12 cellular contexts compared by ENCODE assay signal in the genomic region with DNA sequence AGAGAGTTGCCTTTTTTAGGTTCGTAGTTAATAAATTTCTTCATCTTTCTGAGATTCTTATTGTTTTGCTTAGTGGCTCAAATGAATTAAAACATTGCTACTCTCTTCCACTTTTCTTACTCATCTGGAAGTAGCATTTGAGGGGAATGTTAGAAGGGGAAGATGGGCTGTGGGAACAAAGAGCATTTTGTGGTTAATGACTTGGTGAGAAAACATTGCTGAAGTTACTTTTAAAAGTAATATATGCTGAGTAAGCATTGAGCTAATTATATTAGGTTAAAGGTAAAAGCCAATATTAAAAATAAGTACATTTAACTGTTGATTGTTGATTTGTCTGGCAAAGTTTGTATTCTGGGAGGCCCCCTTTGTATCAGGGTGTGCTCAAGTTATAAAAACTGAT. TPM values are rescaled to one million over a fixed set of nuclear protein-coding genes. Genes with fewer than 3 reads are reported as not detected.
DNase-seq lines count a peak whose midpoint lies in the region; ATAC-seq and TF ChIP-seq lines count a peak whose summit lies in the region.
"Had no signal": no experiment of that assay in that cellular context is flagged by ENCODE, and none has a peak within 500 bp of the region (broad histone marks: within the 10 kb centered on the region; RNA-seq: fewer than 3 reads in every experiment).

No MANE protein-coding gene starts in this region.

- peaks cover 56% of the 10 kb centered on the region for H3K36me3 Mint-ChIP-seq in HFFc6 (ENCODE audit: low read depth)
- peaks cover 19% of the 10 kb centered on the region for H3K36me3 Mint-ChIP-seq in activated naive CD8-positive, alpha-beta T cell treated with anti-CD3 and anti-CD28 coated beads, Interleukin-2, amount 10 ng/mL, durations not matched to agents 7 days and 5 days

- H3K27ac ChIP-seq in BLaER1 treated with 17β-estradiol and CSF1 and Interleukin-3, amounts not matched to agents 10 nM and 100 nM: 0 out of 22 replicates have a peak overlapping the region, but pooled peaks of 1 of the 11 experiments have one; percentile 31
- no peak overlapping the region for H3K27ac ChIP-seq in left lung

- peak overlapping the region; percentile 22 for H3K27ac Mint-ChIP-seq in HFFc6
- no peak overlapping the region for H3K27ac Mint-ChIP-seq in activated naive CD8-positive, alpha-beta T cell treated with anti-CD3 and anti-CD28 coated beads, Interleukin-2, amount 10 ng/mL, durations not matched to agents 7 days and 5 days

- H3K27me3 ChIP-seq in BLaER1 treated with 17β-estradiol and CSF1 and Interleukin-3, amounts not matched to agents 10 nM and 100 nM: no peaks in the 10 kb centered on the region
- H3K27me3 ChIP-seq in left lung: no peaks in the 10 kb centered on the region
- H3K27me3 ChIP-seq: testis had no signal

- H3K36me3 ChIP-seq in BLaER1 treated with 17β-estradiol and CSF1 and Interleukin-3, amounts not matched to agents 10 nM and 100 nM: peaks cover 39 to 56% (median 44%) of the 10 kb centered on the region in 11 experiments
- peaks cover 0 to 34% of the 10 kb centered on the region in 2 donors for H3K36me3 ChIP-seq in left lung

- H3K9me3 Mint-ChIP-seq in HFFc6: no peaks in the 10 kb centered on the region
- H3K9me3 Mint-ChIP-seq in activated naive CD8-positive, alpha-beta T cell treated with anti-CD3 and anti-CD28 coated beads, Interleukin-2, amount 10 ng/mL, durations not matched to agents 7 days and 5 days: no peaks in the 10 kb centered on the region

- intact Hi-C loops in left lung (cut with DNase I): no loop called here

- TF ChIP-seq CTCF in HFFc6 (IDR thresholded peaks at IDR 0.05) (no peak), left lung (IDR thresholded peaks at IDR 0.05) (no peak)

- peaks cover 78% of the 10 kb centered on the region for H3K4me1 Mint-ChIP-seq in HFFc6 (ENCODE audit: low read depth)
- peaks cover 39% of the 10 kb centered on the region for H3K4me1 Mint-ChIP-seq in activated naive CD8-positive, alpha-beta T cell treated with anti-CD3 and anti-CD28 coated beads, Interleukin-2, amount 10 ng/mL, durations not matched to agents 7 days and 5 days

- peaks cover 98 to 99% (median 98%) of the 10 kb centered on the region in 11 experiments for H4K20me1 ChIP-seq in BLaER1 treated with 17β-estradiol and CSF1 and Interleukin-3, amounts not matched to agents 10 nM and 100 nM

- H3K4me1 ChIP-seq in BLaER1 treated with 17β-estradiol and CSF1 and Interleukin-3, amounts not matched to agents 10 nM and 100 nM: peaks cover 46 to 64% (median 54%) of the 10 kb centered on the region in 10 experiments
- H3K4me1 ChIP-seq in left lung: peaks cover 40 to 83% of the 10 kb centered on the region in 2 donors

- H3K27me3 Mint-ChIP-seq in HFFc6 (ENCODE audit: insufficient read depth): peaks cover 11% of the 10 kb centered on the region
- H3K27me3 Mint-ChIP-seq in activated naive CD8-positive, alpha-beta T cell treated with anti-CD3 and anti-CD28 coated beads, Interleukin-2, amount 10 ng/mL, durations not matched to agents 7 days and 5 days: no peaks in the 10 kb centered on the region

- peak overlapping the region; percentile 76 to 98 (median 87) for H3K4me2 ChIP-seq in BLaER1 treated with 17β-estradiol and CSF1 and Interleukin-3, amounts not matched to agents 10 nM and 100 nM

- POLR2A ChIA-PET in activated naive CD8-positive, alpha-beta T cell treated with anti-CD3 and anti-CD28 coated beads, Interleukin-2, amount 10 ng/mL, durations not matched to agents 7 days and 5 days (lab: Charles Lee): no interaction called here

- peak overlapping the region in 2 of 11 experiments; percentile 22 to 24; a peak in 2 of 22 replicates for H3K9ac ChIP-seq in BLaER1 treated with 17β-estradiol and CSF1 and Interleukin-3, amounts not matched to agents 10 nM and 100 nM

- DNase-seq in HFFc6: no peak
- DNase-seq in activated naive CD8-positive, alpha-beta T cell treated with anti-CD3 and anti-CD28 coated beads, Interleukin-2, amount 10 ng/mL, durations not matched to agents 7 days and 5 days: no peak
- DNase-seq in kidney tubule cell (ENCODE audit: low spot score): peak; percentile 52
- no peak for DNase-seq in D341Med (ENCODE audit: low spot score)
- DNase-seq in left lung: no peak
- DNase-seq in NCI-H2107 treated with DMSO at 0.1 percent for 48 hours (lab: John Stamatoyannopoulos, UW; ENCODE audit: unreplicated experiment): no peak
- DNase-seq in GM03348 (ENCODE audit: low spot score): no peak
- DNase-seq: cerebellar nuclear complex; kidney; stimulated activated CD4-positive, alpha-beta T cell treated with anti-CD3 and anti-CD28 coated beads, Interleukin-12 subunit alpha, Interleukin-12 subunit beta, amount 100 ng/mL, for 4 hours; testis had no signal

- H3K4me3 ChIP-seq in BLaER1 treated with 17β-estradiol and CSF1 and Interleukin-3, amounts not matched to agents 10 nM and 100 nM: peak overlapping the region in 1 of 10 experiments; percentile 21; a peak in 1 of 20 replicates
- no peak overlapping the region for H3K4me3 ChIP-seq in left lung
- H3K4me3 ChIP-seq: testis had no signal

- H3K9me3 ChIP-seq in BLaER1 treated with 17β-estradiol and CSF1 and Interleukin-3, amounts not matched to agents 10 nM and 100 nM (replicated peaks in 1 of 11): no peaks in the 10 kb centered on the region
- no peaks in the 10 kb centered on the region for H3K9me3 ChIP-seq in left lung
- H3K9me3 ChIP-seq: testis had no signal

- no peak for ATAC-seq in activated naive CD8-positive, alpha-beta T cell treated with anti-CD3 and anti-CD28 coated beads, Interleukin-2, amount 10 ng/mL, durations not matched to agents 7 days and 5 days (ENCODE audit: low read depth)
- no peak for ATAC-seq in left lung

- peak overlapping the region; percentile 99 for H3K4me3 Mint-ChIP-seq in HFFc6
- H3K4me3 Mint-ChIP-seq in activated naive CD8-positive, alpha-beta T cell treated with anti-CD3 and anti-CD28 coated beads, Interleukin-2, amount 10 ng/mL, durations not matched to agents 7 days and 5 days: peak overlapping the region; percentile 49

RNA-seq across cellular contexts. Expression of a gene that starts 5.7 kb away (rescaled TPM):
- 100 to 1,000 TPM; 346 to 512 (median 410) TPM for total RNA-seq in HFFc6 (2021; fragmentation: NEBNext Ultra II Directional; extraction: Animal tissue kit (Norgen Biotek cat#: 25700))
- total RNA-seq in activated naive CD8-positive, alpha-beta T cell treated with anti-CD3 and anti-CD28 coated beads, Interleukin-2, amount 10 ng/mL, durations not matched to agents 7 days and 5 days: 100 to 1,000 TPM; 268 to 276 TPM
- 100 to 1,000 TPM; 262 to 269 TPM for total RNA-seq in left lung
